20 cellular contexts compared by ENCODE assay signal in the genomic region with DNA sequence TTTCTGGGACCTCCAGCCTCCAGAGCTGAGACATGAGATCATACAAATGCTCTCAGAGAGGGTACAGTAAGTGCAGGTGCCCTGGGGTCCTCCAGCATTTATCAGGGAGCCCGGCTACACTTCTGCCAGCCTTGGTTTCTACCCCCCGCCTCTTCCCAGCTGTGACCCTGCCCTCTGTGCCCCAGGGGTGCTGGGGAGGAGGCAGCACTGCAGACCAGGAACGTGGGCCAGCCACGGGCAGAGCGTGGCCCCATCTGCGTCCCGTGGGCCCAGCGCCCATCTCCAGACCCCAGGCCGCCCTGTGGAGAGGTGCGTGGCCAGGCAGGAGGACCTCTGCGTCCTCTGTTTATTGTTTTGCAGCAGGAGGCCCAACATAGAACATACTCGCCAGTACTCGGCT. TPM values are rescaled to one million over a fixed set of nuclear protein-coding genes. Genes with fewer than 3 reads are reported as not detected.
DNase-seq lines count a peak whose midpoint lies in the region; ATAC-seq and TF ChIP-seq lines count a peak whose summit lies in the region.
"Had no signal": no experiment of that assay in that cellular context is flagged by ENCODE, and none has a peak within 500 bp of the region (broad histone marks: within the 10 kb centered on the region; RNA-seq: fewer than 3 reads in every experiment).

No MANE protein-coding gene starts in this region.

- H3K27me3 ChIP-seq in right atrium auricular region (no peaks in the 10 kb centered on the region), right lobe of liver (no peaks in the 10 kb centered on the region)
- H3K27me3 ChIP-seq in CD8-positive, alpha-beta memory T cell (ENCODE audit: insufficient read depth, low read length, poor library complexity, severe bottlenecking) = no peaks in the 10 kb centered on the region
- H3K27me3 ChIP-seq: cardiac muscle cell, suprapubic skin had no signal

- intact Hi-C loops in left ventricle myocardium superior (cut with micrococcal nuclease) = no loop called here
- intact Hi-C loops in right lobe of liver (cut with DNase I) = no loop called here

- peak; percentile 25 for DNase-seq in left ventricle myocardium superior
- no peak for DNase-seq in right atrium auricular region (ENCODE audit: low spot score)
- DNase-seq in T-helper 17 cell = no peak
- DNase-seq in right lobe of liver = peak in 2 of 3 donors; percentile 42 to 46
- DNase-seq in CD8-positive, alpha-beta memory T cell = no peak
- no peak for DNase-seq in NCI-H1417 treated with DMSO at 0.1 percent for 48 hours (lab: John Stamatoyannopoulos, UW)
- DNase-seq in GDM1 (lab: John Stamatoyannopoulos, UW) = no peak
- DNase-seq: amniotic stem cell, C1 segment of cervical spinal cord, dermis blood vessel endothelial cell, HCEC 1CT, mammary epithelial cell, NCI-H1105 treated with DMSO at 0.1 percent for 48 hours, NCI-H510A treated with DMSO at 0.1 percent for 48 hours had no signal

- no peak for TF ChIP-seq POLR2A in right lobe of liver (IDR thresholded peaks at IDR 0.05)

- H3K4me3 Mint-ChIP-seq in T-helper 17 cell = no peak overlapping the region
- H3K4me3 Mint-ChIP-seq in CD8-positive, alpha-beta memory T cell = no peak overlapping the region

- ATAC-seq in left ventricle myocardium superior (peak; percentile 1), T-helper 17 cell (peak; percentile 10), right lobe of liver (no peak), GM18858 (IDR thresholded peaks at IDR 0.05; ENCODE audit: unreplicated experiment) (no peak)

- no CpG with 5 or more reads among the region's 13 CpGs for WGBS in right lobe of liver (ENCODE audit: insufficient coverage, low coverage, low lambda C conversion rate, missing lambda C conversion rate)

- H3K27me3 Mint-ChIP-seq in T-helper 17 cell = no peaks in the 10 kb centered on the region
- no peaks in the 10 kb centered on the region for H3K27me3 Mint-ChIP-seq in CD8-positive, alpha-beta memory T cell

- H3K27ac ChIP-seq in right atrium auricular region (no peak overlapping the region), right lobe of liver (no peak overlapping the region)
- no peak overlapping the region for H3K27ac ChIP-seq in CD8-positive, alpha-beta memory T cell (ENCODE audit: low read depth, low read length)
- H3K27ac ChIP-seq: cardiac muscle cell, suprapubic skin had no signal

- TF ChIP-seq CTCF in right atrium auricular region (IDR thresholded peaks at IDR 0.05) (no peak), right lobe of liver (IDR thresholded peaks at IDR 0.05) (no peak)

- H3K4me1 Mint-ChIP-seq in T-helper 17 cell = peaks cover 17% of the 10 kb centered on the region
- peaks cover 19 to 38% (median 30%) of the 10 kb centered on the region in 3 donors for H3K4me1 Mint-ChIP-seq in CD8-positive, alpha-beta memory T cell

- peak overlapping the region; percentile 59 for H3K27ac Mint-ChIP-seq in T-helper 17 cell
- peak overlapping the region in 1 of 8 donors; percentile 61 for H3K27ac Mint-ChIP-seq in CD8-positive, alpha-beta memory T cell

- H3K36me3 Mint-ChIP-seq in T-helper 17 cell (ENCODE audit: low read depth) = peaks cover 5% of the 10 kb centered on the region
- H3K36me3 Mint-ChIP-seq in CD8-positive, alpha-beta memory T cell = peaks cover 15 to 71% (median 15%) of the 10 kb centered on the region in 3 donors

- no peak overlapping the region for H3K4me3 ChIP-seq in right atrium auricular region
- H3K4me3 ChIP-seq in right lobe of liver = no peak overlapping the region
- H3K4me3 ChIP-seq in CD8-positive, alpha-beta memory T cell (ENCODE audit: low read length) = no peak overlapping the region
- H3K4me3 ChIP-seq: cardiac muscle cell, suprapubic skin had no signal

- H3K36me3 ChIP-seq in right atrium auricular region (peaks cover 71% of the 10 kb centered on the region), right lobe of liver (peaks cover 16 to 60% (median 43%) of the 10 kb centered on the region in 4 donors)
- H3K36me3 ChIP-seq in CD8-positive, alpha-beta memory T cell (ENCODE audit: insufficient read depth, low read length) = peaks cover 56% of the 10 kb centered on the region

- H3K9me3 ChIP-seq in right atrium auricular region (no peaks in the 10 kb centered on the region), T-helper 17 cell (ENCODE audit: control insufficient read depth, low read length, poor library complexity, severe bottlenecking) (no peaks in the 10 kb centered on the region), right lobe of liver (no peaks in the 10 kb centered on the region)
- no peaks in the 10 kb centered on the region for H3K9me3 ChIP-seq in CD8-positive, alpha-beta memory T cell (ENCODE audit: low read length)
- H3K9me3 ChIP-seq: suprapubic skin had no signal

- H3K4me1 ChIP-seq in right atrium auricular region (peaks cover 0 to 39% of the 10 kb centered on the region in 2 donors), right lobe of liver (peaks cover 0 to 19% (median 4%) of the 10 kb centered on the region in 4 donors)
- peaks cover 27% of the 10 kb centered on the region for H3K4me1 ChIP-seq in CD8-positive, alpha-beta memory T cell (ENCODE audit: insufficient read depth, low read length)

- no peaks in the 10 kb centered on the region for H3K9me3 Mint-ChIP-seq in CD8-positive, alpha-beta memory T cell

- CTCF ChIA-PET in CD8-positive, alpha-beta memory T cell (lab: Charles Lee) = no interaction called here

- POLR2A ChIA-PET in CD8-positive, alpha-beta memory T cell (lab: Charles Lee) = no interaction called here

RNA-seq across cellular contexts. Expression of a gene that starts 6.1 kb away (rescaled TPM):
- total RNA-seq in left ventricle myocardium superior (172 TPM), right atrium auricular region (100 to 1,000 TPM; 109 to 157 TPM), T-helper 17 cell (100 to 1,000 TPM; 314 to 329 TPM), right lobe of liver (10 to 100 TPM; 44.3 to 87.8 (median 57.0) TPM)
- total RNA-seq in CD8-positive, alpha-beta memory T cell = 100 to 1,000 TPM; 330 to 341 TPM
- polyA plus RNA-seq in CD8-positive, alpha-beta memory T cell = 469 TPM

RNA-seq across cellular contexts. Expression of a gene that starts 49.2 kb away (rescaled TPM):
- total RNA-seq in left ventricle myocardium superior (6.2 TPM), right atrium auricular region (1 to 10 TPM; 2.4 to 3.2 TPM), T-helper 17 cell (1 to 10 TPM in 1 of 2 donors, under 1 TPM in 1; 0.60 to 2.8 TPM), right lobe of liver (1 to 10 TPM in 1 of 6 experiments, under 1 TPM in 5; 0.42 to 1.7 (median 0.69) TPM)
- total RNA-seq in CD8-positive, alpha-beta memory T cell = under 1 TPM; 0.42 to 0.44 TPM
- not detected for polyA plus RNA-seq in CD8-positive, alpha-beta memory T cell
- total RNA-seq: cardiac muscle cell, G401, HT1080, mammary epithelial cell, myocyte had no signal
- polyA plus RNA-seq: mammary epithelial cell had no signal

Comparison
In these comparisons a context has a peak if more than half of its experiments do, and no peak if none do; other contexts are left out.
1. DNase-seq: peak in left ventricle myocardium superior (single experiment) and right lobe of liver (2 of 3); none in right atrium auricular region (single experiment), T-helper 17 cell (0 of 3), CD8-positive, alpha-beta memory T cell (0 of 5), NCI-H1417 treated with DMSO at 0.1 percent for 48 hours (single experiment) and GDM1 (single experiment).
2. ATAC-seq: peak in left ventricle myocardium superior (single experiment) and T-helper 17 cell (single experiment); none in right lobe of liver (0 of 4) and GM18858 (single experiment).